13 cellular contexts compared by ENCODE assay signal in the genomic region with DNA sequence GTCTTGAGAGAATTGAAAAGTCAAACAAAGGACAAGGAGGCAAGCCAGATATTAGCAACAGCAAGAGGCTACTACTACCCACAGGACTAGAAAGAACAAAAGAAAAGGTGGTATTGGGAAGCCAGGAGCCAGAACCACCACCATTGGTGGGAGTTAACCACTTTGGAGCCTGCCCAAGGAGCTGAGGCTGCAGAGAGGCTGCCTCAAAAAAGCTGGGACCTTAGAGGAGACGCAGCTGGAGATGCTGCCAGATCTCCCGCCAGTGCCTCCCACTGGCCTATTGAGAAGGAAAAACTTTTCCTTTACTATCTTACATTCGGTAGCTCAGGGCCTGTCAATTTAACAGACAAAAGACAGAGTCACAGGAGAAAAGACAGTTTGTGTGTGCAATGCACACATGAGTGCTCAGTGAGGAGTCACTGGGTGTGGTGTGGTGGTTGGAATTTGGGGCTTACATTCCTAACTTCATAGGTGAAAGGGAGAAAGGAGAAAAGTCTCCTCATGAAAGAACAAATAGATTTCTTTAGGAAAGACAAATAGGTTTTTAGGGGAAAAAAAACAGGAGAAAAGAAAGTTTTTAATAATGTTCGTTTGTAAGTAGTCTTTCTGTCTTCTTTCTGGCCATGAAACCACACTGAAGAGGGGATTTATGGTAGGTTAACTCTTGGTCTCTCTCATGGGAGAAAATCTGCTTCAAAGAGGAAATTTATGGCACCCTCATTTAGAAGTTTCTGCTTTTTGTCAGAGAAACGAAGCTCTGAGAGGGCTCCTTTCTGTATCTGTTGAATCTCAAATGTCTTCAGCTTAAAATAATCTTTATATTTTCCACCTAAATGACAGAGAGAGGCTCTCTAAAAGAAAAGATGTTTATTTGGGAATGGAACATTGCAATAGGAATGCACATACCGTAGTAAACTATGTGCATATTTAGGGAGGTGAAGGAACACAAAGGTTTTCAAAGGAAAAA. TPM values are rescaled to one million over a fixed set of nuclear protein-coding genes. Genes with fewer than 3 reads are reported as not detected.
A peak's percentile ranks its signal among the peaks of the same experiment; 100 is the strongest.
DNase-seq lines count a peak whose midpoint lies in the region; ATAC-seq and TF ChIP-seq lines count a peak whose summit lies in the region.
"Had no signal": no experiment of that assay in that cellular context is flagged by ENCODE, and none has a peak within 500 bp of the region (broad histone marks: within the 10 kb centered on the region; RNA-seq: fewer than 3 reads in every experiment).

No MANE protein-coding gene starts in this region.

- H3F3A ChIP-seq in SU-DHL-6 (ENCODE audit: insufficient read depth), result no peaks in the 10 kb centered on the region

- CTCF ChIA-PET in activated CD4-positive, alpha-beta T cell treated with anti-CD3 and anti-CD28 coated beads for 36 hours (lab: Charles Lee), result interaction anchor here (0.5 to 1.7 kb wide), 7 partner anchors 8 to 1917 kb away, joined by 3 to 8 read pairs (median 3); no protein-coding TSS in a partner anchor

- H3K18ac ChIP-seq in trophoblast cell (ENCODE audit: low read length), result no peak overlapping the region

- H4K91ac ChIP-seq in trophoblast cell (ENCODE audit: low read depth, low read length), result peak overlapping the region; percentile 32

- H3K4me3 Mint-ChIP-seq in activated CD4-positive, alpha-beta T cell treated with anti-CD3 and anti-CD28 coated beads for 36 hours, result no peak overlapping the region

- H4K20me1 ChIP-seq in SU-DHL-6 (ENCODE audit: low read depth, low read length), result no peaks in the 10 kb centered on the region

- H3K36me3 ChIP-seq in SU-DHL-6 (ENCODE audit: low read length) (no peaks in the 10 kb centered on the region), trophoblast cell (ENCODE audit: control insufficient read depth in 1 of 2, insufficient read depth in 2 of 2, low read length in 2 of 2) (no peaks in the 10 kb centered on the region)
- H3K36me3 ChIP-seq: upper lobe of left lung had no signal

- no peak overlapping the region for H3K23ac ChIP-seq in trophoblast cell (ENCODE audit: low read length)

- peak overlapping the region; percentile 54 for H2BK5ac ChIP-seq in trophoblast cell (ENCODE audit: low read depth, low read length, poor library complexity)

- intact Hi-C loops in activated CD4-positive, alpha-beta T cell treated with anti-CD3 and anti-CD28 coated beads for 36 hours (cut with DNase I, micrococcal nuclease), result loop anchor here in 1 of 2 experiments (5.0 kb wide), 1 partner anchor 105 kb away; a partner anchor contains a TSS

- H2AFZ ChIP-seq in SU-DHL-6 (ENCODE audit: low read depth, low read length, severe bottlenecking) (peak overlapping the region; percentile 59), trophoblast cell (ENCODE audit: insufficient read depth, low read length, poor library complexity) (no peak overlapping the region)
- H2AFZ ChIP-seq: parathyroid adenoma had no signal

- H3K14ac ChIP-seq in trophoblast cell (ENCODE audit: low read length), result no peak overlapping the region

- H4K8ac ChIP-seq in trophoblast cell (ENCODE audit: low read depth, low read length), result no peak overlapping the region

- H3K27me3 ChIP-seq in SU-DHL-6 (ENCODE audit: low read length) (no peaks in the 10 kb centered on the region), foreskin keratinocyte (no peaks in the 10 kb centered on the region), trophoblast cell (ENCODE audit: insufficient read depth, low read length) (no peaks in the 10 kb centered on the region)
- H3K27me3 ChIP-seq: upper lobe of left lung had no signal

- H3K36me3 Mint-ChIP-seq in activated CD4-positive, alpha-beta T cell treated with anti-CD3 and anti-CD28 coated beads for 36 hours (ENCODE audit: low read depth), result no peaks in the 10 kb centered on the region

- H3K27ac Mint-ChIP-seq in activated CD4-positive, alpha-beta T cell treated with anti-CD3 and anti-CD28 coated beads for 36 hours, result peak overlapping the region; percentile 43

- H3K9me2 ChIP-seq in SU-DHL-6 (replicated peaks; ENCODE audit: insufficient read depth, low read length), result no peaks in the 10 kb centered on the region

- peaks cover 6% of the 10 kb centered on the region for H3K4me1 Mint-ChIP-seq in activated CD4-positive, alpha-beta T cell treated with anti-CD3 and anti-CD28 coated beads for 36 hours

- no peak overlapping the region for H2AK5ac ChIP-seq in trophoblast cell (ENCODE audit: low read length)

- H3K9ac ChIP-seq in SU-DHL-6 (ENCODE audit: low read length), result no peak overlapping the region
- H3K9ac ChIP-seq in trophoblast cell (ENCODE audit: low read length), result no peak overlapping the region
- H3K9ac ChIP-seq: parathyroid adenoma had no signal

- ATAC-seq in activated CD4-positive, alpha-beta T cell treated with anti-CD3 and anti-CD28 coated beads for 36 hours, result no peak
- peak; percentile 70 for ATAC-seq in foreskin keratinocyte

- H3K9me3 Mint-ChIP-seq in activated CD4-positive, alpha-beta T cell treated with anti-CD3 and anti-CD28 coated beads for 36 hours (ENCODE audit: low read depth), result no peaks in the 10 kb centered on the region

- peak overlapping the region; percentile 32 for H2BK12ac ChIP-seq in trophoblast cell (ENCODE audit: low read length)

- no peak overlapping the region for H3K4me2 ChIP-seq in SU-DHL-6 (ENCODE audit: low read depth, low read length, poor library complexity, severe bottlenecking)
- H3K4me2 ChIP-seq in trophoblast cell (ENCODE audit: low read length), result peak overlapping the region; percentile 44

- H3K79me1 ChIP-seq in trophoblast cell (ENCODE audit: low read length), result peaks cover 5% of the 10 kb centered on the region

- no peak overlapping the region for H4K12ac ChIP-seq in trophoblast cell (ENCODE audit: low read depth, low read length)

- H3K4me1 ChIP-seq in foreskin keratinocyte (peaks cover 30% of the 10 kb centered on the region), trophoblast cell (ENCODE audit: control insufficient read depth in 1 of 2, insufficient read depth in 2 of 2, low read length in 2 of 2) (peaks cover 4 to 13% of the 10 kb centered on the region in 2 experiments)
- H3K4me1 ChIP-seq: parathyroid adenoma, upper lobe of left lung had no signal

- no peak for TF ChIP-seq CTCF in SU-DHL-6 (IDR thresholded peaks at IDR 0.05; ENCODE audit: insufficient read depth, low read length, poor library complexity, severe bottlenecking)
- TF ChIP-seq CTCF in foreskin keratinocyte (conservative IDR thresholded peaks at IDR 0.05), result peak; percentile 43

- H3K79me2 ChIP-seq in SU-DHL-6 (ENCODE audit: insufficient read depth, low read length), result no peaks in the 10 kb centered on the region
- no peaks in the 10 kb centered on the region for H3K79me2 ChIP-seq in trophoblast cell (ENCODE audit: control insufficient read depth, insufficient read depth, low read length, poor library complexity)
- H3K79me2 ChIP-seq: parathyroid adenoma had no signal

- DNase-seq in activated CD4-positive, alpha-beta T cell treated with anti-CD3 and anti-CD28 coated beads for 36 hours, result no peak
- DNase-seq in activated CD4-positive, alpha-beta T cell treated with anti-CD3 and anti-CD28 coated beads, Interleukin-2, amount 50 U/mL, for 1 hour, result no peak
- DNase-seq in foreskin keratinocyte (peak; percentile 38 to 70), trophoblast cell (no peak), EL (no peak), GM19238 (ENCODE audit: insufficient read length, low spot score) (no peak), CD1c-positive myeloid dendritic cell (ENCODE audit: extremely low spot score) (no peak)
- DNase-seq: NCI-H1105 treated with DMSO at 0.1 percent for 48 hours, SHP77 treated with DMSO at 0.1 percent for 48 hours, upper lobe of left lung had no signal

- no peaks in the 10 kb centered on the region for H3K27me3 Mint-ChIP-seq in activated CD4-positive, alpha-beta T cell treated with anti-CD3 and anti-CD28 coated beads for 36 hours

- H3K9me3 ChIP-seq in SU-DHL-6 (ENCODE audit: insufficient read depth, low read length) (no peaks in the 10 kb centered on the region), trophoblast cell (ENCODE audit: insufficient read depth, low read depth, low read length) (no peaks in the 10 kb centered on the region)
- H3K9me3 ChIP-seq: upper lobe of left lung had no signal

- H3K27ac ChIP-seq in SU-DHL-6 (ENCODE audit: low read depth, low read length), result no peak overlapping the region
- peak overlapping the region; percentile 44 for H3K27ac ChIP-seq in foreskin keratinocyte
- peak overlapping the region; percentile 84 for H3K27ac ChIP-seq in trophoblast cell (ENCODE audit: low read depth, low read length)
- H3K27ac ChIP-seq: 22Rv1, parathyroid adenoma, upper lobe of left lung had no signal

- H2BK120ac ChIP-seq in trophoblast cell (ENCODE audit: insufficient read depth, low read length, poor library complexity), result peak overlapping the region; percentile 25

- no peak overlapping the region for H3K4ac ChIP-seq in trophoblast cell (ENCODE audit: low read depth, low read length)

- H3K4me3 ChIP-seq in SU-DHL-6 (ENCODE audit: insufficient read depth, low read length, poor library complexity, severe bottlenecking), result no peak overlapping the region
- H3K4me3 ChIP-seq in trophoblast cell (ENCODE audit: low read depth, low read length), result no peak overlapping the region
- H3K4me3 ChIP-seq: upper lobe of left lung had no signal

- WGBS in trophoblast cell (ENCODE audit: extremely low coverage, insufficient coverage, insufficient read length), result no CpG with 5 or more reads among the region's 6 CpGs

- POLR2A ChIA-PET in activated CD4-positive, alpha-beta T cell treated with anti-CD3 and anti-CD28 coated beads for 36 hours (lab: Charles Lee), result no interaction called here

RNA-seq across cellular contexts. Expression of a gene that starts 52.6 kb away (rescaled TPM):
- 10 to 100 TPM; 11.4 TPM for total RNA-seq in activated CD4-positive, alpha-beta T cell treated with anti-CD3 and anti-CD28 coated beads for 36 hours
- 12.1 and 13.0 TPM in 2 replicates for total RNA-seq in foreskin keratinocyte
- polyA plus RNA-seq in foreskin keratinocyte, result 7.7 and 8.2 TPM in 2 replicates
- 1.0 and 1.3 TPM in 2 replicates for polyA plus RNA-seq in trophoblast cell (2013)

Comparison
In these comparisons a context has a peak if more than half of its experiments do, and no peak if none do; other contexts are left out.
1. DNase-seq: peak in foreskin keratinocyte (2 of 2); none in activated CD4-positive, alpha-beta T cell treated with anti-CD3 and anti-CD28 coated beads for 36 hours (single experiment), activated CD4-positive, alpha-beta T cell treated with anti-CD3 and anti-CD28 coated beads, Interleukin-2, amount 50 U/mL, for 1 hour (single experiment), trophoblast cell (0 of 2), EL (single experiment), GM19238 (single experiment) and CD1c-positive myeloid dendritic cell (single experiment).